In genomic region chr7:51587600-51587999, GRCh38 we compare ENCODE assay signal across 23 cellular contexts.
"Had no signal": no experiment of that assay in that cellular context is flagged by ENCODE, and none has a peak within 500 bp of the region (broad histone marks: within the 10 kb centered on the region; RNA-seq: fewer than 3 reads in every experiment).

No MANE protein-coding gene starts in this region.

- H3K4me2 ChIP-seq: smooth muscle cell had no signal

- H3K4me3 ChIP-seq: breast epithelium, gastroesophageal sphincter, heart right ventricle, prostate gland, smooth muscle cell, transverse colon, vagina had no signal

- H3K4me1 Mint-ChIP-seq: activated B cell treated with CpG ODN at 0.5 μM for 24 hours; activated CD4-positive, alpha-beta T cell treated with anti-CD3 and anti-CD28 coated beads, Interleukin-2, amount 10 ng/mL, durations not matched to agents 7 days and 5 days; activated naive CD8-positive, alpha-beta T cell treated with anti-CD3 and anti-CD28 coated beads, Interleukin-2, amount 50 U/mL, for 24 hours; nephron; T-helper 17 cell had no signal

- ATAC-seq: activated naive CD8-positive, alpha-beta T cell treated with anti-CD3 and anti-CD28 coated beads, Interleukin-2, amount 50 U/mL, for 24 hours; gastroesophageal sphincter; heart right ventricle; right cardiac atrium; stimulated activated naive CD8-positive, alpha-beta T cell treated with anti-CD3 and anti-CD28 coated beads, Interleukin-15, Interleukin-2, amounts not matched to agents 100 U/mL and 50 U/mL, for 24 hours; T-helper 17 cell had no signal

- H3K9me3 Mint-ChIP-seq: activated B cell treated with CpG ODN at 0.5 μM for 24 hours, nephron had no signal

- H3K27ac Mint-ChIP-seq: activated B cell treated with CpG ODN at 0.5 μM for 24 hours; activated CD4-positive, alpha-beta T cell treated with anti-CD3 and anti-CD28 coated beads, Interleukin-2, amount 10 ng/mL, durations not matched to agents 7 days and 5 days; activated naive CD8-positive, alpha-beta T cell treated with anti-CD3 and anti-CD28 coated beads, Interleukin-2, amount 50 U/mL, for 24 hours; nephron; T-helper 17 cell had no signal

- H3K27me3 Mint-ChIP-seq: activated B cell treated with CpG ODN at 0.5 μM for 24 hours; activated CD4-positive, alpha-beta T cell treated with anti-CD3 and anti-CD28 coated beads, Interleukin-2, amount 10 ng/mL, durations not matched to agents 7 days and 5 days; activated naive CD8-positive, alpha-beta T cell treated with anti-CD3 and anti-CD28 coated beads, Interleukin-2, amount 50 U/mL, for 24 hours; T-helper 17 cell had no signal

- H3K27me3 ChIP-seq: breast epithelium, gastroesophageal sphincter, heart right ventricle, transverse colon, vagina had no signal

- DNase-seq: activated B cell treated with CpG ODN at 0.5 μM for 24 hours; activated CD4-positive, alpha-beta T cell treated with anti-CD3 and anti-CD28 coated beads, Interleukin-2, amount 10 ng/mL, durations not matched to agents 7 days and 5 days; activated CD8-positive, alpha-beta memory T cell treated with anti-CD3 and anti-CD28 coated beads for 24 hours; activated naive CD4-positive, alpha-beta T cell; activated naive CD8-positive, alpha-beta T cell treated with anti-CD3 and anti-CD28 coated beads, Interleukin-2, amount 50 U/mL, for 24 hours; aorta; dermis blood vessel endothelial cell; heart right ventricle; kidney; mesendoderm; occipital lobe; right cardiac atrium; stimulated activated CD4-positive, alpha-beta T cell treated with anti-CD3 and anti-CD28 coated beads, Interleukin-4, amount 100 ng/mL, for 4 hours; stimulated activated CD8-positive, alpha-beta memory T cell treated with anti-CD3 and anti-CD28 coated beads, Interleukin-4, amount 100 ng/mL, for 48 hours; stimulated activated naive CD8-positive, alpha-beta T cell treated with anti-CD3 and anti-CD28 coated beads, Interleukin-15, Interleukin-2, amounts not matched to agents 100 U/mL and 50 U/mL, for 24 hours; T-helper 17 cell; transverse colon had no signal

- H3K4me3 Mint-ChIP-seq: activated B cell treated with CpG ODN at 0.5 μM for 24 hours; activated CD4-positive, alpha-beta T cell treated with anti-CD3 and anti-CD28 coated beads, Interleukin-2, amount 10 ng/mL, durations not matched to agents 7 days and 5 days; activated naive CD8-positive, alpha-beta T cell treated with anti-CD3 and anti-CD28 coated beads, Interleukin-2, amount 50 U/mL, for 24 hours; nephron; T-helper 17 cell had no signal

- H3K9me3 ChIP-seq: breast epithelium, gastroesophageal sphincter, prostate gland, transverse colon, vagina had no signal

- H3K4me1 ChIP-seq: breast epithelium, gastroesophageal sphincter, heart right ventricle, prostate gland, vagina had no signal

- H3K36me3 ChIP-seq: breast epithelium, gastroesophageal sphincter, heart right ventricle, prostate gland, transverse colon, vagina had no signal

- FAIRE-seq: kidney had no signal

- H3K27ac ChIP-seq: breast epithelium, gastroesophageal sphincter, heart right ventricle, prostate gland, transverse colon, vagina had no signal
